Comparison of ENCODE assay signal across 8 cellular contexts in the genomic region with DNA sequence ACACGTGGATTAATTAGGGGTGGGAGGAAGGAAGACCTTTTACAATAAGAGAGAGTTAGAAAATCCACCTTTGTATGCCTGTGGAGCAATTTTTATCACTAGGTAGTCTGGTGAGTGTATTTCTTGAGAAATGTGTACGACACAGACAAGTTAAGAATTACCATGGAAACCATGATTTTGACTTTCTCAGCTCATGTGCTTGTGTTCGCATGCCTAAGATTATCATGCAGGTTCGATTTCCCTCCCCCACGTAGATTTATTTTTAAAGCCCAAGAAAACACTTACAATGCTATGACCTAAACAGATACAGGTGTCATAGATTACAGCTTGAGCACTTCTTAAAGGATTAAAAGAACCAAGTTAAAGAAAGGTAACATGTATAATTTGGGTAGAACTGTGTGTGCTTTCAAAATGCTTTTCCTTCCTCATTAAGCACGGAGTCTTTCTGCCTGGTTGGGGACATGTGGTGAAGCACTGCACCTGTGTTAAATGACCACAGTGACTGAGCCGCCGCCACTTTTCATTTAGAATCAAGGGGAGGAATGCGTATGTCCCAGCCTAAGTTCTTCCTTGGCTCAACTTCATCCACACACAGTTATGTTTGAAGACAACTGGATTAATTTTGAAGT. TPM values are rescaled to one million over a fixed set of nuclear protein-coding genes. Genes with fewer than 3 reads are reported as not detected.
A peak's percentile ranks its signal among the peaks of the same experiment; 100 is the strongest.
DNase-seq lines count a peak whose midpoint lies in the region; ATAC-seq and TF ChIP-seq lines count a peak whose summit lies in the region.

No MANE protein-coding gene starts in this region.

- peaks cover 41% of the 10 kb centered on the region for H3K79me2 ChIP-seq in GM23338 (replicated peaks; ENCODE audit: insufficient read depth)

- H3K9me3 Mint-ChIP-seq in effector memory CD8-positive, alpha-beta T cell = no peaks in the 10 kb centered on the region
- H3K9me3 Mint-ChIP-seq in GM23338 = no peaks in the 10 kb centered on the region

- peak; percentile 10 for DNase-seq in GDM1 (lab: John Stamatoyannopoulos, UW)
- DNase-seq in effector memory CD8-positive, alpha-beta T cell = no peak
- DNase-seq in NK-92 (lab: John Stamatoyannopoulos, UW; ENCODE audit: unreplicated experiment) = no peak
- no peak for DNase-seq in GM23338 (ENCODE audit: low spot score)
- DNase-seq in NCI-H446 (lab: John Stamatoyannopoulos, UW) = no peak

- peak overlapping the region in 1 of 2 donors; percentile 53 for H3K4me3 Mint-ChIP-seq in effector memory CD8-positive, alpha-beta T cell
- H3K4me3 Mint-ChIP-seq in GM23338 = no peak overlapping the region

- H3K4me3 ChIP-seq in gastroesophageal sphincter (no peak overlapping the region), GM23338 (no peak overlapping the region)

- H3K9me3 ChIP-seq in gastroesophageal sphincter = no peaks in the 10 kb centered on the region

- no peaks in the 10 kb centered on the region for H3K9me2 ChIP-seq in GM23338 (ENCODE audit: insufficient read depth)

- H3K4me2 ChIP-seq in GM23338 = no peak overlapping the region

- H3K27ac ChIP-seq in gastroesophageal sphincter (no peak overlapping the region), GM23338 (ENCODE audit: low read depth) (no peak overlapping the region)

- no peak for TF ChIP-seq EP300 in gastroesophageal sphincter (IDR thresholded peaks at IDR 0.05)

- H3K27me3 ChIP-seq in gastroesophageal sphincter (no peaks in the 10 kb centered on the region), GM23338 (ENCODE audit: insufficient read depth) (peaks cover 4% of the 10 kb centered on the region; the same call in 1 of the 2 replicates)

- peaks cover 30% of the 10 kb centered on the region for H3K36me3 Mint-ChIP-seq in effector memory CD8-positive, alpha-beta T cell (ENCODE audit: insufficient read depth)
- H3K36me3 Mint-ChIP-seq in GM23338 (ENCODE audit: low read depth) = peaks cover 15% of the 10 kb centered on the region

- no peak for TF ChIP-seq POLR2A in gastroesophageal sphincter (IDR thresholded peaks at IDR 0.05)

- ATAC-seq in GM19468 (IDR thresholded peaks at IDR 0.05; ENCODE audit: extremely low read depth, unreplicated experiment) (peak; percentile 66), HG03460 (IDR thresholded peaks at IDR 0.05; ENCODE audit: unreplicated experiment) (peak; percentile 55), gastroesophageal sphincter (no peak), GM23338 (no peak)
- ATAC-seq in effector memory CD8-positive, alpha-beta T cell (replicated peaks) = peak; percentile 61

- H3F3A ChIP-seq in GM23338 (replicated peaks; ENCODE audit: low read depth) = no peaks in the 10 kb centered on the region

- WGBS in gastroesophageal sphincter (ENCODE audit: low coverage in 1 of 2), 2 donors = 52 to 59% methylated on average over 4 to 9 of the region's 9 CpGs

- no peaks in the 10 kb centered on the region for H3K27me3 Mint-ChIP-seq in effector memory CD8-positive, alpha-beta T cell
- H3K27me3 Mint-ChIP-seq in GM23338 (ENCODE audit: insufficient read depth, low read depth, poor library complexity) = peaks cover 7% of the 10 kb centered on the region

- no peak overlapping the region for H2AFZ ChIP-seq in GM23338

- H4K20me1 ChIP-seq in GM23338 (replicated peaks; ENCODE audit: insufficient read depth) = peaks cover 21% of the 10 kb centered on the region; the same call in 1 of the 2 replicates

- TF ChIP-seq CTCF in gastroesophageal sphincter (IDR thresholded peaks at IDR 0.05) (no peak), GM23338 (conservative IDR thresholded peaks at IDR 0.05; ENCODE audit: low read depth in 2 of 2) (no peak)

- H3K27ac Mint-ChIP-seq in effector memory CD8-positive, alpha-beta T cell = peak overlapping the region; percentile 74 to 90
- H3K27ac Mint-ChIP-seq in GM23338 = no peak overlapping the region

- H3K36me3 ChIP-seq in gastroesophageal sphincter (peaks cover 0 to 34% of the 10 kb centered on the region in 2 donors), GM23338 (ENCODE audit: insufficient read depth) (no peaks in the 10 kb centered on the region)

- H3K4me1 Mint-ChIP-seq in effector memory CD8-positive, alpha-beta T cell (ENCODE audit: low read depth in 2 of 2) = peaks cover 19 to 42% of the 10 kb centered on the region in 2 donors
- H3K4me1 Mint-ChIP-seq in GM23338 = peaks cover 67% of the 10 kb centered on the region

- peaks cover 0 to 85% (median 0%) of the 10 kb centered on the region in 3 donors for H3K4me1 ChIP-seq in gastroesophageal sphincter
- H3K4me1 ChIP-seq in GM23338 (ENCODE audit: insufficient read depth) = peaks cover 58% of the 10 kb centered on the region

TF ChIP-seq in GM23338, 12 proteins besides CTCF, POLR2A, EP300 and RAD21 (continues in another document):
- no peak for TF ChIP-seq NANOG (IDR thresholded peaks at IDR 0.05; ENCODE audit: borderline replicate concordance)
- TF ChIP-seq ZNF462 (CRISPR knock-in tag; IDR thresholded peaks at IDR 0.05) = no peak
- no peak for TF ChIP-seq STAT1 (IDR thresholded peaks at IDR 0.05; ENCODE audit: unreplicated experiment)
- TF ChIP-seq EZH2 (IDR thresholded peaks at IDR 0.05; ENCODE audit: low read depth, unreplicated experiment) = no peak
- no peak for TF ChIP-seq EZH2phosphoT487 (IDR thresholded peaks at IDR 0.05; ENCODE audit: unreplicated experiment)
- no peak for TF ChIP-seq POLR2AphosphoS5 (IDR thresholded peaks at IDR 0.05; ENCODE audit: low read depth)
- no peak for TF ChIP-seq JUNB (IDR thresholded peaks at IDR 0.05; ENCODE audit: unreplicated experiment)
- TF ChIP-seq ZNF114 (CRISPR knock-in tag; IDR thresholded peaks at IDR 0.05) = no peak

RNA-seq across cellular contexts. Expression of gene SERTAD2, which starts 16.6 kb away (rescaled TPM):
- 10 to 100 TPM; 13.9 to 18.5 (median 15.6) TPM for total RNA-seq in gastroesophageal sphincter
- total RNA-seq in GM23338 (2014; rRNA removed; shearing (Covaris generic)) = 6.2 and 6.6 TPM in 2 replicates
- 6.4 and 6.7 TPM in 2 replicates for polyA plus RNA-seq in GM23338 (2016; fragmentation: Nextera tagmentation; extraction: Ambion mirVana)

Comparison
In these comparisons a context has a peak if more than half of its experiments do, and no peak if none do; other contexts are left out.
1. ATAC-seq: peak in GM19468 (single experiment), HG03460 (single experiment) and effector memory CD8-positive, alpha-beta T cell (single experiment); none in gastroesophageal sphincter (single experiment) and GM23338 (single experiment).